1 cellular context compared by ENCODE assay signal in the genomic region with DNA sequence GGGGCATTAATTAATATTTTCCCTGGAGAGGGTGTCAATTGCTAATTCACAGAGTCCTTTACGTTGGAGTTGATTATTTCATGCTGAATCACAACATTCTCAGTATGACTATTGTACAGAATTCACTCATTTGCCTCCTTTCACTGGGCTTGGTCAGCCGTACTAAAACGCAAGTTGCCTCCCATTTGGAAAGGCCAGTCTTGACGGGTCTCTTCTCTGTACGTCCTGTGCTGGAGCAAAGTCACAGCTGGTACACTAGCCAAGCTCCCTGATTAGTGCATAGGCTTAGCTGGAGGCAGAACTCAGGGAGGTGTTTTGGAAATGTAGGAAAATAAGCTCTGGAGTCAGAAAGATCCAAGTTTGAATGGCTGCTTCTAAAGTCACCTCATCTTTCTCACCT.
TF ChIP-seq lines count a peak whose summit lies in the region.

No MANE protein-coding gene starts in this region.

TF ChIP-seq in GM12878, 131 proteins besides CTCF, POLR2A, EP300 and RAD21 (continued from another document):
- TF ChIP-seq ZBTB11 (CRISPR knock-in tag; IDR thresholded peaks at IDR 0.05), result no peak
TF ChIP-seq in GM12878: peak in this region for 2.
